10 cellular contexts compared by ENCODE assay signal in genomic region chr20:50399917-50400704, GRCh38.
A peak's percentile ranks its signal among the peaks of the same experiment; 100 is the strongest.
DNase-seq lines count a peak whose midpoint lies in the region; ATAC-seq and TF ChIP-seq lines count a peak whose summit lies in the region.
"Had no signal": no experiment of that assay in that cellular context is flagged by ENCODE, and none has a peak within 500 bp of the region (broad histone marks: within the 10 kb centered on the region; RNA-seq: fewer than 3 reads in every experiment).

No MANE protein-coding gene starts in this region.

- POLR2A ChIA-PET in MCF 10A (lab: Yijun Ruan, JAX) = interaction anchor here (0.7 to 1.4 kb wide), 4 partner anchors 63 to 209 kb away, joined by 3 to 5 read pairs (median 4); partner anchors contain the start of gene CEBPB
- POLR2A ChIA-PET in activated CD8-positive, alpha-beta T cell treated with anti-CD3 and anti-CD28 coated beads, Interleukin-2, amount 10 ng/mL, durations not matched to agents 7 days and 5 days (lab: Charles Lee) = no interaction called here

- ATAC-seq in activated CD8-positive, alpha-beta T cell treated with anti-CD3 and anti-CD28 coated beads, Interleukin-2, amount 10 ng/mL, durations not matched to agents 7 days and 5 days = no peak

- DNase-seq in T-helper 1 cell (no peak), MCF 10A (ENCODE audit: unreplicated experiment) (peak; percentile 61), left kidney (ENCODE audit: low read depth, low spot score) (peak; percentile 87), type B pancreatic cell (ENCODE audit: extremely low spot score, unreplicated experiment) (no peak), middle frontal gyrus (ENCODE audit: extremely low spot score, low spot score) (no peak)
- no peak for DNase-seq in activated CD8-positive, alpha-beta T cell treated with anti-CD3 and anti-CD28 coated beads, Interleukin-2, amount 10 ng/mL, durations not matched to agents 7 days and 5 days
- no peak for DNase-seq in stimulated activated CD4-positive, alpha-beta T cell treated with anti-CD3 and anti-CD28 coated beads, Interleukin-2, amount 100 ng/mL, for 48 hours
- DNase-seq: activated naive CD4-positive, alpha-beta T cell; NCI-H526 treated with DMSO at 0.1 percent for 48 hours had no signal

- TF ChIP-seq CTCF in MCF 10A (IDR thresholded peaks at IDR 0.05; ENCODE audit: unreplicated experiment) = no peak
- no peak for TF ChIP-seq CTCF in type B pancreatic cell (conservative IDR thresholded peaks at IDR 0.05)

- peak overlapping the region; percentile 33 for H3K27ac Mint-ChIP-seq in T-helper 1 cell treated with Interleukin-12 subunit alpha and Interleukin-12 subunit beta and Interleukin-4 antibody, amounts not matched to agents 30 μg/mL and 1 μg/mL, for 36 hours
- H3K27ac Mint-ChIP-seq in MCF 10A (ENCODE audit: low read depth, unreplicated experiment) (peak overlapping the region; percentile 39), type B pancreatic cell (peak overlapping the region; percentile 61)
- H3K27ac Mint-ChIP-seq in activated CD8-positive, alpha-beta T cell treated with anti-CD3 and anti-CD28 coated beads, Interleukin-2, amount 10 ng/mL, durations not matched to agents 7 days and 5 days = no peak overlapping the region

- CTCF ChIA-PET in MCF 10A (lab: Yijun Ruan, JAX) = interaction anchor here (0.6 to 1.7 kb wide), 6 partner anchors 9 to 280 kb away, joined by 3 to 14 read pairs (median 4); no protein-coding TSS in a partner anchor
- CTCF ChIA-PET in activated CD8-positive, alpha-beta T cell treated with anti-CD3 and anti-CD28 coated beads, Interleukin-2, amount 10 ng/mL, durations not matched to agents 7 days and 5 days (lab: Charles Lee) = interaction anchor here (2.3 kb wide), 1 partner anchor 64 kb away, joined by 9 read pairs; no protein-coding TSS in a partner anchor

- no peaks in the 10 kb centered on the region for H3K36me3 Mint-ChIP-seq in T-helper 1 cell treated with Interleukin-12 subunit alpha and Interleukin-12 subunit beta and Interleukin-4 antibody, amounts not matched to agents 30 μg/mL and 1 μg/mL, for 36 hours (ENCODE audit: low read depth)
- no peaks in the 10 kb centered on the region for H3K36me3 Mint-ChIP-seq in MCF 10A (ENCODE audit: insufficient read depth, unreplicated experiment)
- H3K36me3 Mint-ChIP-seq in type B pancreatic cell = no peaks in the 10 kb centered on the region
- H3K36me3 Mint-ChIP-seq in activated CD8-positive, alpha-beta T cell treated with anti-CD3 and anti-CD28 coated beads, Interleukin-2, amount 10 ng/mL, durations not matched to agents 7 days and 5 days (ENCODE audit: low read depth) = no peaks in the 10 kb centered on the region

- intact Hi-C loops in MCF 10A (cut with micrococcal nuclease) = loop anchor here (5.0 kb wide), 1 partner anchor 62 kb away; no protein-coding TSS in a partner anchor

- H3K4me3 Mint-ChIP-seq in T-helper 1 cell treated with Interleukin-12 subunit alpha and Interleukin-12 subunit beta and Interleukin-4 antibody, amounts not matched to agents 30 μg/mL and 1 μg/mL, for 36 hours = no peak overlapping the region
- H3K4me3 Mint-ChIP-seq in MCF 10A (ENCODE audit: unreplicated experiment) (no peak overlapping the region), type B pancreatic cell (peak overlapping the region; percentile 21)
- no peak overlapping the region for H3K4me3 Mint-ChIP-seq in activated CD8-positive, alpha-beta T cell treated with anti-CD3 and anti-CD28 coated beads, Interleukin-2, amount 10 ng/mL, durations not matched to agents 7 days and 5 days

- no peaks in the 10 kb centered on the region for H3K9me3 Mint-ChIP-seq in T-helper 1 cell treated with Interleukin-12 subunit alpha and Interleukin-12 subunit beta and Interleukin-4 antibody, amounts not matched to agents 30 μg/mL and 1 μg/mL, for 36 hours
- no peaks in the 10 kb centered on the region for H3K9me3 Mint-ChIP-seq in MCF 10A (ENCODE audit: unreplicated experiment)
- H3K9me3 Mint-ChIP-seq in type B pancreatic cell = no peaks in the 10 kb centered on the region
- no peaks in the 10 kb centered on the region for H3K9me3 Mint-ChIP-seq in activated CD8-positive, alpha-beta T cell treated with anti-CD3 and anti-CD28 coated beads, Interleukin-2, amount 10 ng/mL, durations not matched to agents 7 days and 5 days (ENCODE audit: insufficient read depth)

- peaks cover 20% of the 10 kb centered on the region for H3K27me3 Mint-ChIP-seq in T-helper 1 cell treated with Interleukin-12 subunit alpha and Interleukin-12 subunit beta and Interleukin-4 antibody, amounts not matched to agents 30 μg/mL and 1 μg/mL, for 36 hours (ENCODE audit: low read depth)
- H3K27me3 Mint-ChIP-seq in MCF 10A (ENCODE audit: insufficient read depth, unreplicated experiment) (no peaks in the 10 kb centered on the region), type B pancreatic cell (peaks cover 9% of the 10 kb centered on the region)
- H3K27me3 Mint-ChIP-seq in activated CD8-positive, alpha-beta T cell treated with anti-CD3 and anti-CD28 coated beads, Interleukin-2, amount 10 ng/mL, durations not matched to agents 7 days and 5 days (ENCODE audit: low read depth) = peaks cover 26% of the 10 kb centered on the region

- H3K4me1 Mint-ChIP-seq in T-helper 1 cell treated with Interleukin-12 subunit alpha and Interleukin-12 subunit beta and Interleukin-4 antibody, amounts not matched to agents 30 μg/mL and 1 μg/mL, for 36 hours (ENCODE audit: low read depth) = peaks cover 4% of the 10 kb centered on the region
- H3K4me1 Mint-ChIP-seq in MCF 10A (ENCODE audit: insufficient read depth, unreplicated experiment) (peaks cover 28% of the 10 kb centered on the region), type B pancreatic cell (ENCODE audit: unreplicated experiment) (peaks cover 16% of the 10 kb centered on the region)
- peaks cover 6% of the 10 kb centered on the region for H3K4me1 Mint-ChIP-seq in activated CD8-positive, alpha-beta T cell treated with anti-CD3 and anti-CD28 coated beads, Interleukin-2, amount 10 ng/mL, durations not matched to agents 7 days and 5 days (ENCODE audit: low read depth)

- no TSS peak for BruUV-seq in MCF 10A (replicated peaks; lab: Mats Ljungman, UMichigan)

Comparison
In these comparisons a context has a peak if more than half of its experiments do, and no peak if none do; other contexts are left out.
1. DNase-seq: peak in MCF 10A (single experiment) and left kidney (single experiment); none in T-helper 1 cell (0 of 5), type B pancreatic cell (single experiment), middle frontal gyrus (single experiment), activated CD8-positive, alpha-beta T cell treated with anti-CD3 and anti-CD28 coated beads, Interleukin-2, amount 10 ng/mL, durations not matched to agents 7 days and 5 days (single experiment) and stimulated activated CD4-positive, alpha-beta T cell treated with anti-CD3 and anti-CD28 coated beads, Interleukin-2, amount 100 ng/mL, for 48 hours (0 of 2).